Comparison of ENCODE assay signal across 25 cellular contexts in the genomic region with DNA sequence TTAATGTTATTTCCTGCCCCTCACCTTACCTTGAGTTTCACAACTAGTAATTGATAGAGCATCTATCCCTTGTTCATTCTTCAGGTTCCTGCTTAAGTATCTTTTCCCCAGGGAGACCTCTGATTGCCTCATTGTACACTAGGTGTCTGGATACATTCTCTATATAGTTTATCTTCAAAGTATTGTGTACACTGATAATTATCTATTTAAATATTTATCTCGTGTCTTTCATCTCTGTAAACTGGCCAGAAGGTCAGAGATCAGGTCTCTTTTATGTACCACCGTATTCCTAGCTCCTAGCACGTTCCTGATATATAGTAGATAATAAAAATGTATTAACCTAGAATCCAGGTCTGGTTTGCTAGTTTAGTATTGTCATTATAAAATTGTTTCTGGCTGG. TPM values are rescaled to one million over a fixed set of nuclear protein-coding genes. Genes with fewer than 3 reads are reported as not detected.
"Had no signal": no experiment of that assay in that cellular context is flagged by ENCODE, and none has a peak within 500 bp of the region (broad histone marks: within the 10 kb centered on the region; RNA-seq: fewer than 3 reads in every experiment).

No MANE protein-coding gene starts in this region.

- H3K4me3 ChIP-seq: colonic mucosa, esophagus squamous epithelium, gastrocnemius medialis, heart right ventricle, left lung, lower lobe of right lung, mucosa of descending colon had no signal

- H3K27ac Mint-ChIP-seq: dendritic cell treated with granulocyte-macrophage colony-stimulating factor and Interleukin-4, amounts not matched to agents 40 ng/mL and 50 ng/mL, for 4 days; effector memory CD8-positive, alpha-beta T cell; endodermal cell; mesothelial cell of epicardium; naive B cell had no signal

- H3K4me3 Mint-ChIP-seq: dendritic cell treated with granulocyte-macrophage colony-stimulating factor and Interleukin-4, amounts not matched to agents 40 ng/mL and 50 ng/mL, for 4 days; effector memory CD8-positive, alpha-beta T cell; endodermal cell; mesothelial cell of epicardium; naive B cell had no signal

- H3K4me1 ChIP-seq: colonic mucosa had no signal

- DNase-seq: colonic mucosa; cortex of kidney; effector CD8-positive, alpha-beta T cell; effector memory CD8-positive, alpha-beta T cell; endodermal cell; erythroblast; esophagus squamous epithelium; foreskin fibroblast; foreskin melanocyte; gastrocnemius medialis; glutamatergic neuron; head of caudate nucleus; heart right ventricle; hippocampal formation; left cardiac atrium; left lung; left ventricle myocardium superior; lower lobe of right lung; mesenchymal stem cell; mucosa of descending colon; naive B cell had no signal

- H3K27me3 ChIP-seq: colonic mucosa, esophagus squamous epithelium, gastrocnemius medialis, heart right ventricle, left lung had no signal

- H3K9me3 Mint-ChIP-seq: dendritic cell treated with granulocyte-macrophage colony-stimulating factor and Interleukin-4, amounts not matched to agents 40 ng/mL and 50 ng/mL, for 4 days; effector memory CD8-positive, alpha-beta T cell; endodermal cell; mesothelial cell of epicardium; naive B cell had no signal

- ATAC-seq: effector memory CD8-positive, alpha-beta T cell; esophagus mucosa; gastrocnemius medialis; heart right ventricle; left cardiac atrium; left lung; left ventricle myocardium superior; lower lobe of right lung; mucosa of descending colon had no signal

- H3K4me1 Mint-ChIP-seq: endodermal cell had no signal

- H3K27me3 Mint-ChIP-seq: dendritic cell treated with granulocyte-macrophage colony-stimulating factor and Interleukin-4, amounts not matched to agents 40 ng/mL and 50 ng/mL, for 4 days; effector memory CD8-positive, alpha-beta T cell; naive B cell had no signal

- H3K9me3 ChIP-seq: colonic mucosa, esophagus squamous epithelium, gastrocnemius medialis, heart right ventricle, left lung, lower lobe of right lung, mucosa of descending colon had no signal

RNA-seq across cellular contexts. Expression of a gene that starts 51.2 kb away (rescaled TPM):
- total RNA-seq: dermis microvascular lymphatic vessel endothelial cell, endodermal cell had no signal
